ENCODE assay signal across 20 cellular contexts in genomic region chr11:66713746-66714480, GRCh38.
"Had no signal": no experiment of that assay in that cellular context is flagged by ENCODE, and none has a peak within 500 bp of the region (broad histone marks: within the 10 kb centered on the region; RNA-seq: fewer than 3 reads in every experiment).

No MANE protein-coding gene starts in this region.

- H3K36me3 ChIP-seq: colonic mucosa, sigmoid colon had no signal

- H3K9me3 ChIP-seq: colonic mucosa, sigmoid colon had no signal

- DNase-seq: activated CD4-positive, alpha-beta T cell treated with anti-CD3 and anti-CD28 coated beads, Interleukin-2, amount 50 U/mL, for 1 hour; activated CD4-positive, CD25-positive, alpha-beta regulatory T cell treated with anti-CD3 and anti-CD28 coated beads, Interleukin-2, amount 50 U/mL, for 72 hours; activated CD8-positive, alpha-beta T cell treated with anti-CD3 and anti-CD28 coated beads, Interleukin-2, amount 10 ng/mL, durations not matched to agents 7 days and 5 days; activated T-cell treated with anti-CD3 and anti-CD28 coated beads, Interleukin-2, amount 50 U/mL, for 1 hour; colonic mucosa; endodermal cell; naive B cell; occipital lobe; retina; sigmoid colon; stimulated activated CD4-positive, alpha-beta T cell treated with anti-CD3 and anti-CD28 coated beads, Interleukin-2, amount 100 ng/mL, for 48 hours; stimulated activated CD8-positive, alpha-beta memory T cell treated with anti-CD3 and anti-CD28 coated beads, Interleukin-4, amount 100 ng/mL, for 48 hours; stimulated activated naive CD4-positive, alpha-beta T cell treated with Interleukin-2 at 50 U/mL for 16 hours; SW 1271; T-helper 17 cell; WERI-Rb-1 had no signal

- FAIRE-seq: astrocyte, keratinocyte had no signal

- H3K27me3 ChIP-seq: colonic mucosa had no signal

- H3K4me1 ChIP-seq: colonic mucosa, sigmoid colon had no signal

- H3K4me3 ChIP-seq: colonic mucosa, lung, sigmoid colon, smooth muscle cell had no signal

- H3K27ac ChIP-seq: colonic mucosa, sigmoid colon, WERI-Rb-1 had no signal

- H3K4me2 ChIP-seq: smooth muscle cell had no signal
